In the genomic region with DNA sequence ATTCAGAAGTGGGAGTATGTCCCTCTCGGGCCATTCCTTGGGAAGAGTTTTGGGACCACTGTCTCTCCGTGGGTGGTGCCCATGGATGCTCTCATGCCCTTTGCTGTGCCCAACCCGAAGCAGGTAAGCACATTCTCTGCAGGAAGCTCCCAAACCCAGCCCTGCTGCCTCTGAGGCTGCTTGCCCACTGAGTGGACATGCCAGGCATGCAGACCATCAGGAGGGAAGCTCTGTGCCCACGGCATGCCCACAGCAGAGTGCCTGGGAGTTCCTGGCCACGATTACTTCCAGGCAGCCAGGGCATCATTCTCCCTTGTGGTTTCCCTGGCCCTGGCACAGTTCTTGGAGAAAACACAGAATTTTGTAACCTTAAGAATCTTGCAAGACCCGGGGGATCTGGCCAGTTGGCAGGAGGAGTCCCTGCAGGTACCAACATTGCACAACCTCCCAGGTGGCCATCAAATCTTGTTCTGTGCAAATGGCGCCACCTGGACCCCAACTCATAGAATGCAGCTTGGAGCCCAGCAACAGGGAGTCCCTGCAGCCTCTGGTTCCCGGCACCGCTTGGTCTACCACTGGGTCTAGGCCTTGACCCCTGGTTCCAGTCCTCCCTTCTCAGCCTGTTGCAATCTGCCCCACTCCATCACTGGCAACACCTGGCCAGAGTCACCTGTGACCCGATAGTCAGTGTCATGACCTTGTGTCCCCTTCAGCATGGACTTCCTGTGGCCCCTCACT, we compare ENCODE assay signal across 8 cellular contexts.
A peak's percentile ranks its signal among the peaks of the same experiment; 100 is the strongest.
DNase-seq lines count a peak whose midpoint lies in the region; ATAC-seq lines count a peak whose summit lies in the region.

No MANE protein-coding gene starts in this region.

- ATAC-seq in HG03342 (IDR thresholded peaks at IDR 0.05; ENCODE audit: unreplicated experiment) = peak; percentile 63

- intact Hi-C loops in head of caudate nucleus (cut with DNase I) = no loop called here

- DNase-seq in SKM-1 treated with dmso at 0.1 percent for 144 hours (lab: John Stamatoyannopoulos, UW; ENCODE audit: unreplicated experiment) (peak; percentile 16), SKM-1 (lab: John Stamatoyannopoulos, UW; ENCODE audit: unreplicated experiment) (no peak), RKO (ENCODE audit: low spot score) (peak; percentile 57), head of caudate nucleus (peak; percentile 24 to 81 (median 61)), retina (peak; percentile 59), epidermal melanocyte (ENCODE audit: insufficient read length, low spot score) (no peak)
- peak; percentile 29 for DNase-seq in activated T-helper 9 cell treated with anti-CD3 and anti-CD28 coated beads, Interleukin-2, amount 50 U/mL, for 16 hours (ENCODE audit: low read depth)

Comparison
In these comparisons a context has a peak if more than half of its experiments do, and no peak if none do; other contexts are left out.
1. DNase-seq: peak in SKM-1 treated with dmso at 0.1 percent for 144 hours (single experiment), RKO (single experiment), activated T-helper 9 cell treated with anti-CD3 and anti-CD28 coated beads, Interleukin-2, amount 50 U/mL, for 16 hours (single experiment), head of caudate nucleus (42 of 42) and retina (single experiment); none in SKM-1 (single experiment) and epidermal melanocyte (single experiment).